ENCODE assay signal across 25 cellular contexts in genomic region chr3:57053122-57053521, GRCh38. TPM values are rescaled to one million over a fixed set of nuclear protein-coding genes. Genes with fewer than 3 reads are reported as not detected.
"Had no signal": no experiment of that assay in that cellular context is flagged by ENCODE, and none has a peak within 500 bp of the region (broad histone marks: within the 10 kb centered on the region; RNA-seq: fewer than 3 reads in every experiment).

No MANE protein-coding gene starts in this region.

- DNase-seq: Kasumi-1, MM.1S, NCI-H1092 treated with DMSO at 0.1 percent for 48 hours, NCI-H1436, NCI-H1694, NCI-H2029, NCI-H2081 treated with DMSO at 0.1 percent for 48 hours, NCI-H2171, NCI-H226, NCI-H446, NCI-H510A, NCI-H524 treated with DMSO at 0.1 percent for 48 hours, NCI-H69, NCI-H774, Right ventricle myocardium superior, RPMI8226, SIG-M5 had no signal

- H3K4me3 Mint-ChIP-seq: IgD-negative memory B cell had no signal

- H3K36me3 ChIP-seq: SJSA1 had no signal

- H3K27ac ChIP-seq: HL-60, KMS-11, SJSA1, SK-N-MC had no signal

- H3K9ac ChIP-seq: KMS-11 had no signal

- H3K27ac Mint-ChIP-seq: IgD-negative memory B cell had no signal

- H3K27me3 ChIP-seq: SJSA1 had no signal

- H3K9me3 Mint-ChIP-seq: IgD-negative memory B cell had no signal

- ATAC-seq: K562 had no signal

- H3K4me1 ChIP-seq: SJSA1 had no signal

- FAIRE-seq: HTR-8/SVneo, K562, RCC 7860 had no signal

- H3K9me3 ChIP-seq: SJSA1 had no signal

- H3K4me2 ChIP-seq: KMS-11 had no signal

- H3K4me3 ChIP-seq: K562, SJSA1, SK-N-MC had no signal

RNA-seq across cellular contexts. Expression of gene SPATA12, which starts 7.3 kb away (rescaled TPM):
- total RNA-seq: K562, Right ventricle myocardium superior, SJSA1 had no signal
- polyA plus RNA-seq: IgD-negative memory B cell, K562 had no signal
